In the genomic region with DNA sequence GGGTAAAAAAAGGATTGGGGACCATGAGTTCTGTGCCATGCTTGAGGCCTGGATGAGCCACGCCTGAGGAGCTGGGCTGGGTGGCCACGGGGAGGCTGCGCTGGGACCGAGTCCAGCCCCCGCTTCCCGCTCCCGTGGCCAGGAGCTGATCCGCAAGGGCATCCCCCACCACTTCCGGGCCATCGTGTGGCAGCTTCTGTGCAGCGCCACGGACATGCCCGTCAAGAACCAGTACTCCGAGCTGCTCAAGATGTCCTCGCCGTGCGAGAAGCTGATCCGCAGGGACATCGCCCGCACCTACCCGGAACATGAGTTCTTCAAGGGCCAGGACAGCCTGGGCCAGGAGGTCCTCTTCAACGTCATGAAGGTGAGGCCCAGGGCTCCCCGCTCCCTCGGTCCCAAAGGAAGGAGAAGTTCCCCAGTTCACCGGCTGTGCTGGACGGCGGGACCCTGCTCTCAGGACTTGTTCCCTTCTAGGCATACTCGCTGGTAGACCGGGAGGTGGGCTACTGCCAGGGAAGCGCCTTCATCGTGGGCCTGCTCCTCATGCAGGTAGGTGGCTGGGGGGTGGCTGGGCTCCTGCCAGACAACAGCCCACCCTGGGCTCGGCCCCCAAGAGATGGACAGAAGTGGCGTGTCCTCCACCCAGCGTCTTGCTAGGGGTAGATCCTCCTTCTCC, we compare ENCODE assay signal across 18 cellular contexts. TPM values are rescaled to one million over a fixed set of nuclear protein-coding genes. Genes with fewer than 3 reads are reported as not detected.
A peak's percentile ranks its signal among the peaks of the same experiment; 100 is the strongest.
DNase-seq lines count a peak whose midpoint lies in the region; ATAC-seq and TF ChIP-seq lines count a peak whose summit lies in the region.
"Had no signal": no experiment of that assay in that cellular context is flagged by ENCODE, and none has a peak within 500 bp of the region (broad histone marks: within the 10 kb centered on the region; RNA-seq: fewer than 3 reads in every experiment).

No MANE protein-coding gene starts in this region.

- no peak overlapping the region for H2BK12ac ChIP-seq in neuronal stem cell (ENCODE audit: low read length)

- no peak overlapping the region for H4K8ac ChIP-seq in neuronal stem cell (ENCODE audit: low read depth, low read length)

- no peak overlapping the region for H2AFZ ChIP-seq in neuronal stem cell (ENCODE audit: low read length)

- H3K27ac ChIP-seq in RWPE1 (peak overlapping the region; percentile 83), dorsolateral prefrontal cortex (peak overlapping the region in 58 of 59 donors; percentile 58 to 100 (median 97)), neuronal stem cell (replicated peaks; ENCODE audit: low read length) (no peak overlapping the region)
- H3K27ac ChIP-seq in CD4-positive, alpha-beta memory T cell (ENCODE audit: low read depth, low read length), result no peak overlapping the region
- H3K27ac ChIP-seq: KMS-11, SK-N-MC had no signal

- H3K4ac ChIP-seq in neuronal stem cell (ENCODE audit: low read length), result no peak overlapping the region

- H3K4me3 Mint-ChIP-seq in type B pancreatic cell, result no peak overlapping the region
- no peak overlapping the region for H3K4me3 Mint-ChIP-seq in CD4-positive, alpha-beta memory T cell
- H3K4me3 Mint-ChIP-seq: CD4-positive, alpha-beta T cell had no signal

- POLR2A ChIA-PET in RWPE1 (lab: Yijun Ruan, JAX; ENCODE audit: low non-redundant PET), result no interaction called here
- POLR2A ChIA-PET in CD4-positive, alpha-beta memory T cell (lab: Charles Lee; ENCODE audit: partially characterized antibody), result no interaction called here

- DNase-seq in RWPE1 (ENCODE audit: low spot score), result no peak
- DNase-seq in dorsolateral prefrontal cortex, result peak in 3 of 10 donors; percentile 48 to 72 (median 62)
- no peak for DNase-seq in neuronal stem cell (ENCODE audit: low spot score)
- DNase-seq in type B pancreatic cell (ENCODE audit: extremely low spot score, unreplicated experiment), result peak; percentile 69
- DNase-seq in activated naive CD4-positive, alpha-beta T cell (lab: John Stamatoyannopoulos, UW), result no peak
- DNase-seq in sciatic nerve (ENCODE audit: low spot score), result no peak
- DNase-seq in CD4-positive, alpha-beta memory T cell, result no peak
- DNase-seq: CD4-positive, alpha-beta T cell; DMS79; NCI-H1048; NCI-H146; NCI-H2081; NCI-H510A treated with DMSO at 0.1 percent for 48 hours; NCI-H82 had no signal

- no peak overlapping the region for H2AK5ac ChIP-seq in neuronal stem cell (ENCODE audit: low read depth, low read length)

- H3K4me3 ChIP-seq in dorsolateral prefrontal cortex, result peak overlapping the region in 23 of 59 donors; percentile 5 to 47 (median 22)
- H3K4me3 ChIP-seq in neuronal stem cell (ENCODE audit: low read length in 2 of 2), result no peak overlapping the region
- no peak overlapping the region for H3K4me3 ChIP-seq in CD4-positive, alpha-beta memory T cell (ENCODE audit: low read length in 2 of 2)
- H3K4me3 ChIP-seq: SK-N-MC had no signal

- no peaks in the 10 kb centered on the region for H3K9me3 Mint-ChIP-seq in type B pancreatic cell
- no peaks in the 10 kb centered on the region for H3K9me3 Mint-ChIP-seq in CD4-positive, alpha-beta memory T cell
- H3K9me3 Mint-ChIP-seq: CD4-positive, alpha-beta T cell had no signal

- no peak overlapping the region for H4K91ac ChIP-seq in neuronal stem cell (ENCODE audit: low read depth, low read length, poor library complexity)

- no peaks in the 10 kb centered on the region for H3K36me3 ChIP-seq in neuronal stem cell (replicated peaks in 1 of 2; ENCODE audit: control insufficient read depth in 2 of 2, insufficient read depth in 2 of 2, low read length in 2 of 2)
- H3K36me3 ChIP-seq in CD4-positive, alpha-beta memory T cell (ENCODE audit: insufficient read depth, low read length), result no peaks in the 10 kb centered on the region

- TF ChIP-seq CTCF in RWPE1 (conservative IDR thresholded peaks at IDR 0.05; ENCODE audit: low read depth) (no peak), dorsolateral prefrontal cortex (IDR thresholded peaks at IDR 0.05 in 54 of 56, conservative IDR thresholded peaks at IDR 0.05 in 2 of 56; ENCODE audit: low read depth in 1 of 56, partially characterized antibody in 56 of 56) (peak in 15 of 56 donors; percentile 4 to 42 (median 22)), type B pancreatic cell (conservative IDR thresholded peaks at IDR 0.05) (no peak)

- H3K9ac ChIP-seq in neuronal stem cell (ENCODE audit: low read depth, low read length, poor library complexity), result peak overlapping the region; percentile 77
- H3K9ac ChIP-seq: KMS-11 had no signal

- H3K36me3 Mint-ChIP-seq in type B pancreatic cell, result no peaks in the 10 kb centered on the region
- H3K36me3 Mint-ChIP-seq in CD4-positive, alpha-beta memory T cell, result no peaks in the 10 kb centered on the region

- H3K9me3 ChIP-seq in neuronal stem cell (replicated peaks in 1 of 2; ENCODE audit: control insufficient read depth in 2 of 2, insufficient read depth in 1 of 2, low read depth in 1 of 2, low read length in 2 of 2), result no peaks in the 10 kb centered on the region
- no peaks in the 10 kb centered on the region for H3K9me3 ChIP-seq in CD4-positive, alpha-beta memory T cell (ENCODE audit: control insufficient read depth in 1 of 2, low read length in 2 of 2)

- peaks cover 3 to 15% of the 10 kb centered on the region in 2 donors for H3K4me1 ChIP-seq in neuronal stem cell (ENCODE audit: control insufficient read depth in 2 of 2, insufficient read depth in 1 of 2, low read depth in 1 of 2, low read length in 2 of 2)
- H3K4me1 ChIP-seq in CD4-positive, alpha-beta memory T cell (ENCODE audit: insufficient read depth, low read length), result peaks cover 8% of the 10 kb centered on the region

- H3K4me2 ChIP-seq in neuronal stem cell (ENCODE audit: insufficient read depth, low read length, poor library complexity, severe bottlenecking), result no peak overlapping the region
- H3K4me2 ChIP-seq: KMS-11 had no signal

- no peak overlapping the region for H2BK5ac ChIP-seq in neuronal stem cell (ENCODE audit: low read length)

- H3K27me3 ChIP-seq in dorsolateral prefrontal cortex (no peaks in the 10 kb centered on the region), neuronal stem cell (ENCODE audit: control insufficient read depth in 3 of 3, insufficient read depth in 3 of 3, low read depth in 1 of 3, low read length in 3 of 3) (peaks cover 0 to 5% (median 0%) of the 10 kb centered on the region in 3 experiments)
- no peaks in the 10 kb centered on the region for H3K27me3 ChIP-seq in CD4-positive, alpha-beta memory T cell (ENCODE audit: insufficient read depth, low read length)

- H3K23ac ChIP-seq in neuronal stem cell (ENCODE audit: low read depth, low read length, poor library complexity), result peak overlapping the region; percentile 85

- H3K27ac Mint-ChIP-seq in type B pancreatic cell, result no peak overlapping the region
- no peak overlapping the region for H3K27ac Mint-ChIP-seq in CD4-positive, alpha-beta memory T cell
- H3K27ac Mint-ChIP-seq: CD4-positive, alpha-beta T cell had no signal

- H3K18ac ChIP-seq in neuronal stem cell (ENCODE audit: low read length), result no peak overlapping the region

- no peak overlapping the region for H3K14ac ChIP-seq in neuronal stem cell (ENCODE audit: low read length)

- H2BK120ac ChIP-seq in neuronal stem cell (ENCODE audit: low read depth, low read length), result no peak overlapping the region

- WGBS in neuronal stem cell (ENCODE audit: extremely low coverage in 2 of 2, insufficient read length in 2 of 2, insufficient replicate concordance in 1 of 2), 2 donors, result no CpG with 5 or more reads among the region's 34 CpGs

- intact Hi-C loops in dorsolateral prefrontal cortex (cut with DNase I) (loop anchor here in 1 of 2 donors (2.0 kb wide), 1 partner anchor 16 kb away; no protein-coding TSS in a partner anchor), sciatic nerve (cut with DNase I) (no loop called here)
- intact Hi-C loops in CD4-positive, alpha-beta memory T cell (cut with micrococcal nuclease), result no loop called here

- CTCF ChIA-PET in RWPE1 (lab: Yijun Ruan, JAX), result interaction anchor here (1.5 kb wide), 1 partner anchor 13 kb away, joined by 4 read pairs; no protein-coding TSS in a partner anchor
- CTCF ChIA-PET in CD4-positive, alpha-beta memory T cell (lab: Charles Lee; ENCODE audit: partially characterized antibody), result interaction anchor here (1.7 kb wide), 1 partner anchor 10 kb away, joined by 3 read pairs; no protein-coding TSS in a partner anchor

- ATAC-seq in sciatic nerve, result no peak
- ATAC-seq: Right ventricle myocardium inferior had no signal

- peaks cover 7% of the 10 kb centered on the region for H3K4me1 Mint-ChIP-seq in type B pancreatic cell (ENCODE audit: unreplicated experiment)
- peaks cover 3 to 10% (median 6%) of the 10 kb centered on the region in 4 donors for H3K4me1 Mint-ChIP-seq in CD4-positive, alpha-beta memory T cell

- H2BK15ac ChIP-seq in neuronal stem cell (ENCODE audit: low read length), result no peak overlapping the region

- no peaks in the 10 kb centered on the region for H3K79me1 ChIP-seq in neuronal stem cell (ENCODE audit: low read depth, low read length)

- no peaks in the 10 kb centered on the region for H3K27me3 Mint-ChIP-seq in type B pancreatic cell
- no peaks in the 10 kb centered on the region for H3K27me3 Mint-ChIP-seq in CD4-positive, alpha-beta memory T cell
- H3K27me3 Mint-ChIP-seq: CD4-positive, alpha-beta T cell had no signal

RNA-seq across cellular contexts. Expression of a gene that starts 18.9 kb away (rescaled TPM):
- total RNA-seq in dorsolateral prefrontal cortex, result 10 to 100 TPM; 47.6 to 92.0 (median 62.5) TPM
- polyA plus RNA-seq in neuronal stem cell (2013, experiment 1 of 2), result 7.4 TPM
- 7.5 TPM for polyA plus RNA-seq in neuronal stem cell (2013, experiment 2 of 2)
- 11.7 and 19.0 TPM in 2 replicates for total RNA-seq in type B pancreatic cell (ENCODE audit: low replicate concordance)
- total RNA-seq in sciatic nerve, result 14.2 TPM
- total RNA-seq in CD4-positive, alpha-beta memory T cell, result 10 to 100 TPM; 11.9 to 14.1 TPM
- polyA plus RNA-seq in CD4-positive, alpha-beta memory T cell, result 1 to 10 TPM; 1.1 to 2.8 TPM

RNA-seq across cellular contexts. Expression of a gene that starts 25.3 kb away (rescaled TPM):
- total RNA-seq in dorsolateral prefrontal cortex, result 10 to 100 TPM; 15.0 to 72.0 (median 46.3) TPM
- 21.9 TPM for polyA plus RNA-seq in neuronal stem cell (2013, experiment 1 of 2)
- polyA plus RNA-seq in neuronal stem cell (2013, experiment 2 of 2), result 22.3 TPM
- 8.5 and 10.9 TPM in 2 replicates for total RNA-seq in type B pancreatic cell (ENCODE audit: low replicate concordance)
- total RNA-seq in sciatic nerve, result 0.09 TPM
- total RNA-seq in CD4-positive, alpha-beta memory T cell, result under 1 TPM; 0.29 to 0.36 TPM
- polyA plus RNA-seq in CD4-positive, alpha-beta memory T cell, result under 1 TPM in 1 of 2 donors, not detected in 1; 0.06 TPM
- total RNA-seq: M059J, Right ventricle myocardium inferior had no signal

RNA-seq across cellular contexts. Expression of a gene that starts 39.4 kb away (rescaled TPM):
- total RNA-seq in dorsolateral prefrontal cortex, result under 1 TPM in 4 of 120 experiments, not detected in 116; 0.15 to 0.20 (median 0.18) TPM
- 0.17 TPM for polyA plus RNA-seq in neuronal stem cell (2013, experiment 1 of 2)
- polyA plus RNA-seq in neuronal stem cell (2013, experiment 2 of 2), result 0.24 TPM
- total RNA-seq in type B pancreatic cell (ENCODE audit: low replicate concordance), result 4.3 and 7.4 TPM in 2 replicates
- 0.09 TPM for total RNA-seq in sciatic nerve
- total RNA-seq in CD4-positive, alpha-beta memory T cell, result not detected
- not detected for polyA plus RNA-seq in CD4-positive, alpha-beta memory T cell
- total RNA-seq: CD4-positive, alpha-beta T cell had no signal

RNA-seq across cellular contexts. Expression of a gene that starts 54.8 kb away (rescaled TPM):
- total RNA-seq in dorsolateral prefrontal cortex (10 to 100 TPM; 28.0 to 51.9 (median 39.4) TPM), type B pancreatic cell (ENCODE audit: low replicate concordance) (38.2 and 42.2 TPM in 2 replicates), sciatic nerve (34.0 TPM)
- 32.5 TPM for polyA plus RNA-seq in neuronal stem cell (2013, experiment 1 of 2)
- 32.3 TPM for polyA plus RNA-seq in neuronal stem cell (2013, experiment 2 of 2)
- 10 to 100 TPM; 59.7 to 62.5 TPM for total RNA-seq in CD4-positive, alpha-beta memory T cell
- 1 to 10 TPM in 1 of 2 donors, under 1 TPM in 1; 0.57 to 2.5 TPM for polyA plus RNA-seq in CD4-positive, alpha-beta memory T cell

Comparison
In these comparisons a context has a peak if more than half of its experiments do, and no peak if none do; other contexts are left out.
1. H3K27ac ChIP-seq: peak in RWPE1 (single experiment) and dorsolateral prefrontal cortex (58 of 59); none in neuronal stem cell (single experiment) and CD4-positive, alpha-beta memory T cell (single experiment).